Comparison of ENCODE assay signal across 34 cellular contexts in the genomic region with DNA sequence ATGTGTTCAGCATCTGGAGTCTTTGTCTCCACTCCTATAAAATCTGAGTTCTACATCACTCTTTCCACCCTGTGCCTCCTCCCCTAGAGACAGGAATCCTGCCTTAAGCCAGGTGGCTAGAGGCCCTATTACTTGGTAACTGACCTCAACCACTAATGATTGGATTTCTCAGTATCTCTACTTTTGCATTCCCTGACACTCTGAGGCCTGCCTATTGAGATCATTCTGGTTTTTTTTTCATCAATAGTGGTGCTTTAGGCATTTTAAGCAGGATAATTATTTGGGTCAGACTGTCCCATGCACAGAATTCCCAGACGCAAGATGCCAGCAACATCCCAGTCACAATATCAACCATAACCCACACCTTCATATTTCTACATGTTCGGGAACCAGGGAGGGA.
"Had no signal": no experiment of that assay in that cellular context is flagged by ENCODE, and none has a peak within 500 bp of the region (broad histone marks: within the 10 kb centered on the region; RNA-seq: fewer than 3 reads in every experiment).

No MANE protein-coding gene starts in this region.

- H3K27ac ChIP-seq: KMS-11 had no signal

- H3K9ac ChIP-seq: KMS-11 had no signal

- DNase-seq: Karpas-422, Kasumi-1, MG63, MM.1S, MV-4-11, NCI-H1048, NCI-H1092, NCI-H1092 treated with DMSO at 0.1 percent for 48 hours, NCI-H1105, NCI-H1105 treated with DMSO at 0.1 percent for 48 hours, NCI-H1417, NCI-H1417 treated with DMSO at 0.1 percent for 48 hours, NCI-H1436, NCI-H1436 treated with DMSO at 0.1 percent for 48 hours, NCI-H146, NCI-H1694, NCI-H1694 treated with DMSO at 0.1 percent for 48 hours, NCI-H187, NCI-H187 treated with DMSO at 0.1 percent for 48 hours, NCI-H1930, NCI-H2029, NCI-H2029 treated with DMSO at 0.1 percent for 48 hours, NCI-H2081, NCI-H2081 treated with DMSO at 0.1 percent for 48 hours, NCI-H2107, NCI-H2171, NCI-H2171 treated with DMSO at 0.1 percent for 48 hours, NCI-H2227 treated with DMSO at 0.1 percent for 48 hours, NCI-H226, NCI-H345, NCI-H446, NCI-H446 treated with DMSO at 0.1 percent for 48 hours, NCI-H510A had no signal

- H3K36me3 ChIP-seq: MG63 had no signal

- H3K4me2 ChIP-seq: KMS-11 had no signal

- H3K27me3 ChIP-seq: MG63 had no signal

- H3K4me3 ChIP-seq: MG63 had no signal

- H3K9me3 ChIP-seq: MG63 had no signal
